ENCODE assay signal across 21 cellular contexts in the genomic region with DNA sequence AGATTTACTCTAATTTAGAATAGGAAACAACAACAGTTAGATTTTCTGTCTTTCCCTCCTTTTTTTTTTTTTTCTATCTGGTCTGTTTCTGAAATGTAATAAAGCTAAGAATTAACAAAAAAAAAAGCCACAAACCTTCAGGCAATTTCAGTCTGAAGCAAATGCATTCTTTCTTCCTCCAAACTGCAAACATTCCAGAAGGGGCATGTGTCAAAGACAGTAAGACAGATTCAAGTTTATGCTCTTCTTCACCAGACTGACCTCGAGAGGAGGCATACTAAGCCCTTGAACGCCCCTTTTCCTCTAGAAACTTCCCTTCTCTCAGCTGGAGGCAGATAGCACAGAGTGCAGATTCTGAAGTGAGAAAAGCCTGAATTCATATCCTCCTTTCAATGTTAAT.
DNase-seq lines count a peak whose midpoint lies in the region; ATAC-seq lines count a peak whose summit lies in the region.
"Had no signal": no experiment of that assay in that cellular context is flagged by ENCODE, and none has a peak within 500 bp of the region (broad histone marks: within the 10 kb centered on the region; RNA-seq: fewer than 3 reads in every experiment).

No MANE protein-coding gene starts in this region.

- H3K4me3 ChIP-seq in mesendoderm (ENCODE audit: low read length): no peak overlapping the region
- H3K4me3 ChIP-seq: A549; BLaER1 treated with 17β-estradiol and CSF1 and Interleukin-3, amounts not matched to agents 10 nM and 100 nM; HAP-1 had no signal

- H3K9ac ChIP-seq in mesendoderm (ENCODE audit: low read length): no peak overlapping the region
- H3K9ac ChIP-seq: BLaER1 treated with 17β-estradiol and CSF1 and Interleukin-3, amounts not matched to agents 10 nM and 100 nM had no signal

- no peak overlapping the region for H3K18ac ChIP-seq in mesendoderm (ENCODE audit: low read length)

- H3K56ac ChIP-seq in mesendoderm (ENCODE audit: low read length): no peak overlapping the region

- no peak overlapping the region for H4K8ac ChIP-seq in mesendoderm (ENCODE audit: low read depth, low read length)

- no peak overlapping the region for H3K27ac ChIP-seq in mesendoderm (ENCODE audit: low read depth, low read length)
- H3K27ac ChIP-seq: A549; BLaER1 treated with 17β-estradiol and CSF1 and Interleukin-3, amounts not matched to agents 10 nM and 100 nM had no signal

- no peaks in the 10 kb centered on the region for H3K36me3 ChIP-seq in mesendoderm (ENCODE audit: control insufficient read depth, insufficient read depth, low read length)
- H3K36me3 ChIP-seq: BE2C; BLaER1 treated with 17β-estradiol and CSF1 and Interleukin-3, amounts not matched to agents 10 nM and 100 nM; HAP-1 had no signal

- no peak overlapping the region for H2AK5ac ChIP-seq in mesendoderm (ENCODE audit: low read length)

- H3K4ac ChIP-seq in mesendoderm (ENCODE audit: low read depth, low read length): no peak overlapping the region

- intact Hi-C loops in sciatic nerve (cut with DNase I): no loop called here

- H3K79me2 ChIP-seq in mesendoderm (ENCODE audit: control insufficient read depth, insufficient read depth, low read length): no peaks in the 10 kb centered on the region

- peaks cover 6% of the 10 kb centered on the region for H3K4me1 ChIP-seq in mesendoderm (ENCODE audit: control insufficient read depth, low read depth, low read length)
- H3K4me1 ChIP-seq: A549; BE2C; BLaER1 treated with 17β-estradiol and CSF1 and Interleukin-3, amounts not matched to agents 10 nM and 100 nM; HAP-1 had no signal

- H2BK5ac ChIP-seq in mesendoderm (ENCODE audit: low read length): no peak overlapping the region

- DNase-seq in RPMI7951 (ENCODE audit: low read depth) (peak; percentile 20), epidermal melanocyte (ENCODE audit: insufficient read length, low spot score) (peak; percentile 40), mesendoderm (peak; percentile 49), SW 1271 (lab: John Stamatoyannopoulos, UW) (no peak), NCI-H1105 (lab: John Stamatoyannopoulos, UW) (no peak), sciatic nerve (ENCODE audit: low spot score) (no peak)
- DNase-seq: 8988T; ACHN; AML-193; BE2C; Calu3; CD4-positive, alpha-beta T cell; CD8-positive, alpha-beta memory T cell; COR-L47; DMS53; DMS79 treated with DMSO at 0.1 percent for 48 hours; GOT3; HFFc6 had no signal

- H2BK120ac ChIP-seq in mesendoderm (ENCODE audit: low read depth, low read length): no peak overlapping the region

- no peak for ATAC-seq in sciatic nerve
- ATAC-seq: A549 had no signal

- no peaks in the 10 kb centered on the region for H3K27me3 ChIP-seq in mesendoderm (ENCODE audit: insufficient read depth, low read length, poor library complexity)
- H3K27me3 ChIP-seq: BE2C; BLaER1 treated with 17β-estradiol and CSF1 and Interleukin-3, amounts not matched to agents 10 nM and 100 nM had no signal

- WGBS in mesendoderm (ENCODE audit: extremely low coverage, insufficient coverage, low lambda C conversion rate): no CpG with 5 or more reads among the region's 2 CpGs

- no peaks in the 10 kb centered on the region for H3K79me1 ChIP-seq in mesendoderm (ENCODE audit: low read length)

- H2BK15ac ChIP-seq in mesendoderm (replicated peaks; ENCODE audit: low read depth): no peak overlapping the region

- no peak overlapping the region for H3K23ac ChIP-seq in mesendoderm (ENCODE audit: low read length)

- no peak overlapping the region for H4K5ac ChIP-seq in mesendoderm (ENCODE audit: low read length)

- no peak overlapping the region for H3K4me2 ChIP-seq in mesendoderm (ENCODE audit: low read length)
- H3K4me2 ChIP-seq: A549; BLaER1 treated with 17β-estradiol and CSF1 and Interleukin-3, amounts not matched to agents 10 nM and 100 nM had no signal

Comparison
In these comparisons a context has a peak if more than half of its experiments do, and no peak if none do; other contexts are left out.
1. DNase-seq: peak in RPMI7951 (single experiment), epidermal melanocyte (single experiment) and mesendoderm (single experiment); none in SW 1271 (0 of 2), NCI-H1105 (single experiment) and sciatic nerve (single experiment).